Comparison of ENCODE assay signal across 1 cellular context in genomic region chr16:733382-734207, GRCh38.
TF ChIP-seq lines count a peak whose summit lies in the region.

No MANE protein-coding gene starts in this region.

TF ChIP-seq in H1, 55 proteins besides CTCF, POLR2A, EP300 and RAD21:
- no peak for TF ChIP-seq TCF12 (IDR thresholded peaks at IDR 0.05; ENCODE audit: low read depth, low read length)
- no peak for TF ChIP-seq TAF7 (optimal IDR thresholded peaks at IDR 0.05; ENCODE audit: borderline replicate concordance, low read depth, low read length)
- no peak for TF ChIP-seq SIN3A (conservative IDR thresholded peaks at IDR 0.05 in 1 of 2, IDR thresholded peaks at IDR 0.05 in 1 of 2; ENCODE audit: low read depth in 1 of 2, low read length in 2 of 2)
- no peak for TF ChIP-seq FOSL1 (IDR thresholded peaks at IDR 0.05; ENCODE audit: insufficient read depth, low read depth, low read length)
- no peak for TF ChIP-seq ATF3 (IDR thresholded peaks at IDR 0.05; ENCODE audit: insufficient read depth, low read depth, low read length)
- TF ChIP-seq SP2 (IDR thresholded peaks at IDR 0.05; ENCODE audit: low read length) = no peak
- no peak for TF ChIP-seq CREB1 (IDR thresholded peaks at IDR 0.05)
- TF ChIP-seq EZH2 (IDR thresholded peaks at IDR 0.05; ENCODE audit: low read depth, low read length, severe bottlenecking) = no peak
- no peak for TF ChIP-seq NANOG (IDR thresholded peaks at IDR 0.05; ENCODE audit: insufficient read depth, low read depth, low read length, poor library complexity, severe bottlenecking)
- no peak for TF ChIP-seq RBBP5 (IDR thresholded peaks at IDR 0.05; ENCODE audit: borderline replicate concordance, low read depth, low read length)
- no peak for TF ChIP-seq YY1 (IDR thresholded peaks at IDR 0.05; ENCODE audit: low read depth, low read length)
- TF ChIP-seq RFX5 (IDR thresholded peaks at IDR 0.05; ENCODE audit: borderline replicate concordance, low read depth, low read length) = no peak
- no peak for TF ChIP-seq TEAD4 (IDR thresholded peaks at IDR 0.05; ENCODE audit: low read depth, low read length)
- no peak for TF ChIP-seq NRF1 (IDR thresholded peaks at IDR 0.05; ENCODE audit: low read depth, low read length)
TF ChIP-seq in H1: peak in this region for 0.
